ENCODE assay signal across 14 cellular contexts in genomic region chr11:64564947-64565889, GRCh38. TPM values are rescaled to one million over a fixed set of nuclear protein-coding genes. Genes with fewer than 3 reads are reported as not detected.
DNase-seq lines count a peak whose midpoint lies in the region; ATAC-seq and TF ChIP-seq lines count a peak whose summit lies in the region.
"Had no signal": no experiment of that assay in that cellular context is flagged by ENCODE, and none has a peak within 500 bp of the region (broad histone marks: within the 10 kb centered on the region; RNA-seq: fewer than 3 reads in every experiment).

No MANE protein-coding gene starts in this region.

- no peak overlapping the region for H3K27ac Mint-ChIP-seq in HFFc6
- peak overlapping the region; percentile 70 for H3K27ac Mint-ChIP-seq in mesothelial cell of epicardium
- H3K27ac Mint-ChIP-seq: T-helper 1 cell treated with Interleukin-12 subunit alpha and Interleukin-12 subunit beta and Interleukin-4 antibody, amounts not matched to agents 30 μg/mL and 1 μg/mL, for 36 hours had no signal

- H3K27me3 Mint-ChIP-seq in HFFc6 (ENCODE audit: insufficient read depth) (peaks cover 29% of the 10 kb centered on the region), mesothelial cell of epicardium (ENCODE audit: low read depth) (no peaks in the 10 kb centered on the region)

- H3K9me3 Mint-ChIP-seq in HFFc6 (no peaks in the 10 kb centered on the region), mesothelial cell of epicardium (no peaks in the 10 kb centered on the region)
- H3K9me3 Mint-ChIP-seq: T-helper 1 cell treated with Interleukin-12 subunit alpha and Interleukin-12 subunit beta and Interleukin-4 antibody, amounts not matched to agents 30 μg/mL and 1 μg/mL, for 36 hours had no signal

- peak overlapping the region; percentile 65 for H3K27ac ChIP-seq in C4-2B
- H3K27ac ChIP-seq: right atrium auricular region had no signal

- H3K4me1 Mint-ChIP-seq in HFFc6 (ENCODE audit: low read depth) (peaks cover 5% of the 10 kb centered on the region; the same call in 1 of the 2 replicates), mesothelial cell of epicardium (peaks cover 22% of the 10 kb centered on the region)

- H3K4me3 ChIP-seq in astrocyte of the spinal cord (ENCODE audit: low read depth, low read length) = no peak overlapping the region

- H3K4me3 Mint-ChIP-seq in HFFc6 = no peak overlapping the region
- no peak overlapping the region for H3K4me3 Mint-ChIP-seq in mesothelial cell of epicardium
- H3K4me3 Mint-ChIP-seq: T-helper 1 cell treated with Interleukin-12 subunit alpha and Interleukin-12 subunit beta and Interleukin-4 antibody, amounts not matched to agents 30 μg/mL and 1 μg/mL, for 36 hours had no signal

- in situ Hi-C loops in astrocyte of the spinal cord (cut with HindIII; ENCODE audit: low sequenced_read_pairs) = no loop called here

- ATAC-seq in HG02938 (IDR thresholded peaks at IDR 0.05; ENCODE audit: unreplicated experiment) (no peak), HG02981 (IDR thresholded peaks at IDR 0.05; ENCODE audit: unreplicated experiment) (no peak), HG03135 (IDR thresholded peaks at IDR 0.05; ENCODE audit: unreplicated experiment) (no peak)

- no peaks in the 10 kb centered on the region for H3K36me3 Mint-ChIP-seq in HFFc6 (ENCODE audit: low read depth)
- no peaks in the 10 kb centered on the region for H3K36me3 Mint-ChIP-seq in mesothelial cell of epicardium

- DNase-seq in HFFc6 (no peak), astrocyte of the spinal cord (ENCODE audit: low read depth, low spot score) (no peak), mesothelial cell of epicardium (ENCODE audit: low spot score in 2 of 2, unreplicated experiment in 2 of 2) (no peak), GM20000 (ENCODE audit: low spot score) (no peak)
- DNase-seq: activated CD4-positive, alpha-beta T cell treated with anti-CD3 and anti-CD28 coated beads, Interleukin-2, amount 50 U/mL, for 48 hours; C1 segment of cervical spinal cord had no signal

- TF ChIP-seq CTCF in C4-2B (conservative IDR thresholded peaks at IDR 0.05) (no peak), HFFc6 (IDR thresholded peaks at IDR 0.05) (peak; percentile 25; the same call in 1 of the 2 replicates), astrocyte of the spinal cord (IDR thresholded peaks at IDR 0.05; ENCODE audit: low read depth, low read length) (peak; percentile 18), mesothelial cell of epicardium (IDR thresholded peaks at IDR 0.05; ENCODE audit: unreplicated experiment) (no peak), GM20000 (IDR thresholded peaks at IDR 0.05; ENCODE audit: extremely low read depth, missing control alignments) (no peak)

RNA-seq across cellular contexts. Expression of gene SLC22A11, which starts 9.5 kb away (rescaled TPM):
- not detected for total RNA-seq in HFFc6 (2021; fragmentation: NEBNext Ultra II Directional; extraction: Animal tissue kit (Norgen Biotek cat#: 25700))
- 0.09 to 0.13 TPM (median 0.09 TPM) in 3 replicates for total RNA-seq in mesothelial cell of epicardium
- total RNA-seq: LHCN-M2, right atrium auricular region had no signal

RNA-seq across cellular contexts. Expression of gene SLC22A12, which starts 25.8 kb away (rescaled TPM):
- total RNA-seq in HFFc6 (2021; fragmentation: NEBNext Ultra II Directional; extraction: Animal tissue kit (Norgen Biotek cat#: 25700)) = not detected
- total RNA-seq in mesothelial cell of epicardium = not detected in 3 replicates
- total RNA-seq: LHCN-M2, mucosa of gallbladder, right atrium auricular region had no signal

Comparison
In these comparisons a context has a peak if more than half of its experiments do, and no peak if none do; other contexts are left out.
1. CTCF ChIP-seq: peak in HFFc6 (single experiment) and astrocyte of the spinal cord (single experiment); none in C4-2B (single experiment), mesothelial cell of epicardium (single experiment) and GM20000 (single experiment).